ENCODE assay signal across 1 cellular context in genomic region chr19:1651548-1652394, GRCh38.
TF ChIP-seq lines count a peak whose summit lies in the region.

No MANE protein-coding gene starts in this region.

TF ChIP-seq in endothelial cell of umbilical vein, 7 proteins besides CTCF, POLR2A, EP300 and RAD21:
- peak; percentile 22 for TF ChIP-seq POLR2AphosphoS5 (IDR thresholded peaks at IDR 0.05; ENCODE audit: insufficient read depth, low read depth, low read length)
- no peak for TF ChIP-seq GATA2 (IDR thresholded peaks at IDR 0.05; ENCODE audit: insufficient read depth, insufficient read length, low read depth, low read length)
